ENCODE assay signal across 20 cellular contexts in genomic region chr18:74241426-74241825, GRCh38.
"Had no signal": no experiment of that assay in that cellular context is flagged by ENCODE, and none has a peak within 500 bp of the region (broad histone marks: within the 10 kb centered on the region; RNA-seq: fewer than 3 reads in every experiment).

No MANE protein-coding gene starts in this region.

- DNase-seq: colonic mucosa; effector CD4-positive, alpha-beta T cell; endodermal cell; foreskin melanocyte; head of caudate nucleus; hypothalamus; left ventricle myocardium inferior; mesenchymal stem cell; midbrain; naive B cell; nephron progenitor cell; retina; stimulated activated CD4-positive, alpha-beta T cell treated with anti-CD3 and anti-CD28 coated beads, Interleukin-12 subunit alpha, Interleukin-12 subunit beta, amount 100 ng/mL, for 4 hours; stimulated activated naive CD4-positive, alpha-beta T cell treated with Interleukin-2 at 50 U/mL for 16 hours had no signal

- H3K9ac ChIP-seq: parathyroid adenoma had no signal

- H3K27ac ChIP-seq: colonic mucosa, left ventricle myocardium inferior, parathyroid adenoma, prostate gland had no signal

- H3K36me3 ChIP-seq: colonic mucosa, left ventricle myocardium inferior, prostate gland had no signal

- FAIRE-seq: endothelial cell of umbilical vein, islet of Langerhans, urothelium cell line had no signal

- H3K9me3 ChIP-seq: colonic mucosa, left ventricle myocardium inferior, prostate gland had no signal

- H3K4me3 ChIP-seq: colonic mucosa, left ventricle myocardium inferior, lung, prostate gland had no signal

- H3K4me1 ChIP-seq: colonic mucosa, left ventricle myocardium inferior, prostate gland had no signal

- H3K27me3 ChIP-seq: colonic mucosa had no signal
